23 cellular contexts compared by ENCODE assay signal in the genomic region with DNA sequence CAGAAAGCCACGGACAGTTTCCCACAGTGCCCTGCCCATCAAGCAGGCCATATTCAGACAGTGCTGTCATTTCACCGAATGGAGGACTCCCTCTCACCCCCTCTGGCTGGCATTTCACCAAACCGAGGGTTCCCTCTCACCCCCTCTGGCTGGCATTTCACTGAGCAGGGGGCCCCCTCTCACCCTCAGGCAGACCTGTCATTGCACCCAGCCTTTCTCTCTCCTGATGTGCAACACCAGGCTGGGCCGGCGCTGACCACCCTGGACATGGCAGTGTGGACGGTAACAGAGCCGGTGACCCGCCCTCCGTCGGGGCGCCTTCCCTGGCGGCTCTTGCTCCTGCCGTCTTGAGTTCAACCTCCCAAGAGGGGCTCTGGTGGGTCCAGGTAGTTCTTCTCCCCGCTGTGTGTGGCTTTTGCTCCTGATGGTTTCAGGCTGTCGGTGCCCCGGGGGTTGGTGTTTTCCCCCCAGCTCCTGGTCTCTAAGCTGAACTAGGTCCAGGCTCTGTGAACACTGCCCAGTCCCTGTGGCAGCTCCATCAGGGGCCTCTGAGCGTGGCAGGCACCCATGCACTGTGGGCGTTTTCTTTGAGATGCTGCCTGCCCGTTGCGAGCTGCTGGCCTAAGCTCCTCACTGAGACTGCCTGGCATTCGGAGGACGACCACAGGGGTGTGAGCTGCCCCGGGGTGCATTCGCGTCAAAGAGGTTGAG. TPM values are rescaled to one million over a fixed set of nuclear protein-coding genes. Genes with fewer than 3 reads are reported as not detected.
A peak's percentile ranks its signal among the peaks of the same experiment; 100 is the strongest.
DNase-seq lines count a peak whose midpoint lies in the region; ATAC-seq and TF ChIP-seq lines count a peak whose summit lies in the region.
"Had no signal": no experiment of that assay in that cellular context is flagged by ENCODE, and none has a peak within 500 bp of the region (broad histone marks: within the 10 kb centered on the region; RNA-seq: fewer than 3 reads in every experiment).

No MANE protein-coding gene starts in this region.

- WGBS in endodermal cell (ENCODE audit: insufficient coverage in 1 of 2, insufficient read length in 1 of 2), 2 experiments, result 90 to 91% methylated on average over 8 to 25 of the region's 25 CpGs

- intact Hi-C loops in natural killer cell (cut with micrococcal nuclease), result no loop called here
- intact Hi-C loops in sciatic nerve (cut with DNase I), result no loop called here

- H3K4me1 ChIP-seq in endodermal cell (ENCODE audit: control insufficient read depth, insufficient read depth, low read length), result no peaks in the 10 kb centered on the region
- H3K4me1 ChIP-seq: Peyer's patch had no signal

- H3K9me3 ChIP-seq in endodermal cell (ENCODE audit: control insufficient read depth, low read length), result no peaks in the 10 kb centered on the region
- H3K9me3 ChIP-seq: Peyer's patch had no signal

- DNase-seq in natural killer cell treated with Interleukin-12 subunit alpha and Interleukin-12 subunit beta and Interleukin-15 and Interleukin-18, amount 100 ng/mL, for 72 hours (ENCODE audit: low spot score), result peak; percentile 59
- no peak for DNase-seq in natural killer cell
- DNase-seq in endodermal cell, result peak; percentile 32
- peak; percentile 54 for DNase-seq in sciatic nerve (ENCODE audit: low spot score)
- DNase-seq in Ammon's horn (ENCODE audit: low spot score), result no peak
- no peak for DNase-seq in putamen (ENCODE audit: low spot score)
- DNase-seq: ACHN; AML-193; DMS 273 treated with DMSO at 0.1 percent for 48 hours; DND-41; MV-4-11; NCI-H1417; NCI-H187; NCI-H2107; NCI-H510A; NCI-H748 treated with DMSO at 0.1 percent for 48 hours; NK-92 treated with Interleukin-12 subunit alpha and Interleukin-12 subunit beta, amount 100 ng/mL, for 24 hours had no signal

- H3K4me3 ChIP-seq in endodermal cell (ENCODE audit: low read length), result no peak overlapping the region
- H3K4me3 ChIP-seq: Peyer's patch had no signal

- H3K4me3 Mint-ChIP-seq in natural killer cell treated with Interleukin-12 subunit alpha and Interleukin-12 subunit beta and Interleukin-15 and Interleukin-18, amount 100 ng/mL, for 72 hours, result no peak overlapping the region
- H3K4me3 Mint-ChIP-seq in natural killer cell (no peak overlapping the region), endodermal cell (no peak overlapping the region)

- H3K27me3 Mint-ChIP-seq in natural killer cell treated with Interleukin-12 subunit alpha and Interleukin-12 subunit beta and Interleukin-15 and Interleukin-18, amount 100 ng/mL, for 72 hours, result peaks cover 5 to 16% of the 10 kb centered on the region in 2 donors
- H3K27me3 Mint-ChIP-seq in natural killer cell (ENCODE audit: low read depth in 2 of 2), result peaks cover 0 to 15% of the 10 kb centered on the region in 2 donors
- H3K27me3 Mint-ChIP-seq in endodermal cell (ENCODE audit: insufficient read depth), result peaks cover 3% of the 10 kb centered on the region

- no peak overlapping the region for H3K27ac ChIP-seq in endodermal cell (ENCODE audit: low read depth, low read length)
- H3K27ac ChIP-seq: HL-60, KMS-11, Peyer's patch had no signal

- no peak for TF ChIP-seq CTCF in natural killer cell (IDR thresholded peaks at IDR 0.05)
- TF ChIP-seq CTCF in endodermal cell (conservative IDR thresholded peaks at IDR 0.05), result no peak

- no peaks in the 10 kb centered on the region for H3K9me3 Mint-ChIP-seq in natural killer cell treated with Interleukin-12 subunit alpha and Interleukin-12 subunit beta and Interleukin-15 and Interleukin-18, amount 100 ng/mL, for 72 hours
- H3K9me3 Mint-ChIP-seq in natural killer cell, result no peaks in the 10 kb centered on the region
- no peaks in the 10 kb centered on the region for H3K9me3 Mint-ChIP-seq in endodermal cell

- no peaks in the 10 kb centered on the region for H3K36me3 Mint-ChIP-seq in natural killer cell treated with Interleukin-12 subunit alpha and Interleukin-12 subunit beta and Interleukin-15 and Interleukin-18, amount 100 ng/mL, for 72 hours
- H3K36me3 Mint-ChIP-seq in natural killer cell, result no peaks in the 10 kb centered on the region
- no peaks in the 10 kb centered on the region for H3K36me3 Mint-ChIP-seq in endodermal cell (ENCODE audit: low read depth)

- no peaks in the 10 kb centered on the region for H3K27me3 ChIP-seq in endodermal cell (ENCODE audit: control insufficient read depth, insufficient read depth, low read length, poor library complexity, severe bottlenecking)
- H3K27me3 ChIP-seq: Peyer's patch had no signal

- ATAC-seq in natural killer cell treated with Interleukin-12 subunit alpha and Interleukin-12 subunit beta and Interleukin-15 and Interleukin-18, amount 100 ng/mL, for 72 hours, result no peak
- ATAC-seq in natural killer cell (no peak), sciatic nerve (no peak), HG03039 (IDR thresholded peaks at IDR 0.05; ENCODE audit: unreplicated experiment) (no peak)
- ATAC-seq: Right ventricle myocardium inferior had no signal

- no peaks in the 10 kb centered on the region for H3K4me1 Mint-ChIP-seq in natural killer cell treated with Interleukin-12 subunit alpha and Interleukin-12 subunit beta and Interleukin-15 and Interleukin-18, amount 100 ng/mL, for 72 hours (ENCODE audit: low read depth in 2 of 2)
- H3K4me1 Mint-ChIP-seq in natural killer cell, result no peaks in the 10 kb centered on the region
- no peaks in the 10 kb centered on the region for H3K4me1 Mint-ChIP-seq in endodermal cell

- H3K36me3 ChIP-seq in endodermal cell (ENCODE audit: control insufficient read depth, insufficient read depth, low read length), result no peaks in the 10 kb centered on the region
- H3K36me3 ChIP-seq: Peyer's patch had no signal

- H3K9ac ChIP-seq in endodermal cell (ENCODE audit: extremely low read depth, low read length, poor library complexity, severe bottlenecking), result no peak overlapping the region
- H3K9ac ChIP-seq: KMS-11 had no signal

- H3K27ac Mint-ChIP-seq in natural killer cell treated with Interleukin-12 subunit alpha and Interleukin-12 subunit beta and Interleukin-15 and Interleukin-18, amount 100 ng/mL, for 72 hours, result no peak overlapping the region
- H3K27ac Mint-ChIP-seq in natural killer cell (no peak overlapping the region), endodermal cell (no peak overlapping the region)

RNA-seq across cellular contexts. Expression of a gene that starts 46.9 kb away (rescaled TPM):
- total RNA-seq in natural killer cell treated with Interleukin-12 subunit alpha and Interleukin-12 subunit beta and Interleukin-15 and Interleukin-18, amount 100 ng/mL, for 72 hours, result under 1 TPM in 1 of 2 donors, not detected in 1; 0.89 TPM
- total RNA-seq in natural killer cell (under 1 TPM; 0.23 to 0.42 (median 0.40) TPM), endodermal cell (under 1 TPM; 0.20 to 0.64 TPM), sciatic nerve (2.2 TPM)
- polyA plus RNA-seq in endodermal cell (2013, experiment 1 of 2), result 0.18 TPM
- polyA plus RNA-seq in endodermal cell (2013, experiment 2 of 2), result not detected
- total RNA-seq: HT1080 had no signal

Comparison
In these comparisons a context has a peak if more than half of its experiments do, and no peak if none do; other contexts are left out.
1. DNase-seq: peak in natural killer cell treated with Interleukin-12 subunit alpha and Interleukin-12 subunit beta and Interleukin-15 and Interleukin-18, amount 100 ng/mL, for 72 hours (single experiment), endodermal cell (single experiment) and sciatic nerve (single experiment); none in natural killer cell (single experiment), Ammon's horn (single experiment) and putamen (single experiment).